In genomic region chr18:21513292-21513691, GRCh38 we compare ENCODE assay signal across 14 cellular contexts.
"Had no signal": no experiment of that assay in that cellular context is flagged by ENCODE, and none has a peak within 500 bp of the region (broad histone marks: within the 10 kb centered on the region; RNA-seq: fewer than 3 reads in every experiment).

No MANE protein-coding gene starts in this region.

- H3K4me3 ChIP-seq: lung, psoas muscle had no signal

- H3K4me1 ChIP-seq: psoas muscle had no signal

- H3K9me3 ChIP-seq: psoas muscle had no signal

- H3K4me3 Mint-ChIP-seq: activated CD4-positive, alpha-beta T cell treated with anti-CD3 and anti-CD28 coated beads, Interleukin-2, amount 10 ng/mL, durations not matched to agents 24 days and 14 days; activated T-helper 1 cell treated with anti-CD3 and anti-CD28 coated beads, Interleukin-12 subunit alpha, Interleukin-12 subunit beta, Interleukin-2, Interleukin-4 antibody, amounts not matched to agents 30 ng/mL and 10 ng/mL and 1 ng/mL, durations not matched to agents 14 hours and 24 hours and 36 hours; natural killer cell treated with Interleukin-12 subunit alpha and Interleukin-12 subunit beta and Interleukin-15 and Interleukin-18, amount 100 ng/mL, for 72 hours; WTC11 had no signal

- DNase-seq: activated CD4-positive, alpha-beta T cell treated with anti-CD3 and anti-CD28 coated beads, Interleukin-2, amount 10 ng/mL, durations not matched to agents 24 days and 14 days; activated naive CD4-positive, alpha-beta T cell treated with Interleukin-2 at 50 U/mL for 16 hours; brain microvascular endothelial cell; hypothalamus; psoas muscle; stimulated activated CD4-positive, alpha-beta T cell treated with anti-CD3 and anti-CD28 coated beads, Interleukin-12 subunit alpha, Interleukin-12 subunit beta, amount 100 ng/mL, for 4 hours; stimulated activated naive CD4-positive, alpha-beta T cell; substantia nigra had no signal

- ATAC-seq: natural killer cell treated with Interleukin-12 subunit alpha and Interleukin-12 subunit beta and Interleukin-15 and Interleukin-18, amount 100 ng/mL, for 72 hours; psoas muscle; sciatic nerve; SK-N-SH treated with all-trans-retinoic acid at 6 μM for 48 hours; WTC11 had no signal

- H3K27me3 ChIP-seq: brain microvascular endothelial cell had no signal

- H3K9me3 Mint-ChIP-seq: activated CD4-positive, alpha-beta T cell treated with anti-CD3 and anti-CD28 coated beads, Interleukin-2, amount 10 ng/mL, durations not matched to agents 24 days and 14 days; activated T-helper 1 cell treated with anti-CD3 and anti-CD28 coated beads, Interleukin-12 subunit alpha, Interleukin-12 subunit beta, Interleukin-2, Interleukin-4 antibody, amounts not matched to agents 30 ng/mL and 10 ng/mL and 1 ng/mL, durations not matched to agents 14 hours and 24 hours and 36 hours; natural killer cell treated with Interleukin-12 subunit alpha and Interleukin-12 subunit beta and Interleukin-15 and Interleukin-18, amount 100 ng/mL, for 72 hours; WTC11 had no signal

- H3K4me1 Mint-ChIP-seq: activated CD4-positive, alpha-beta T cell treated with anti-CD3 and anti-CD28 coated beads, Interleukin-2, amount 10 ng/mL, durations not matched to agents 24 days and 14 days had no signal

- H3K27ac Mint-ChIP-seq: activated CD4-positive, alpha-beta T cell treated with anti-CD3 and anti-CD28 coated beads, Interleukin-2, amount 10 ng/mL, durations not matched to agents 24 days and 14 days; activated T-helper 1 cell treated with anti-CD3 and anti-CD28 coated beads, Interleukin-12 subunit alpha, Interleukin-12 subunit beta, Interleukin-2, Interleukin-4 antibody, amounts not matched to agents 30 ng/mL and 10 ng/mL and 1 ng/mL, durations not matched to agents 14 hours and 24 hours and 36 hours; natural killer cell treated with Interleukin-12 subunit alpha and Interleukin-12 subunit beta and Interleukin-15 and Interleukin-18, amount 100 ng/mL, for 72 hours; WTC11 had no signal

- H3K27me3 Mint-ChIP-seq: activated CD4-positive, alpha-beta T cell treated with anti-CD3 and anti-CD28 coated beads, Interleukin-2, amount 10 ng/mL, durations not matched to agents 24 days and 14 days; natural killer cell treated with Interleukin-12 subunit alpha and Interleukin-12 subunit beta and Interleukin-15 and Interleukin-18, amount 100 ng/mL, for 72 hours had no signal

- H3K27ac ChIP-seq: brain microvascular endothelial cell, psoas muscle had no signal
